ENCODE assay signal across 8 cellular contexts in the genomic region with DNA sequence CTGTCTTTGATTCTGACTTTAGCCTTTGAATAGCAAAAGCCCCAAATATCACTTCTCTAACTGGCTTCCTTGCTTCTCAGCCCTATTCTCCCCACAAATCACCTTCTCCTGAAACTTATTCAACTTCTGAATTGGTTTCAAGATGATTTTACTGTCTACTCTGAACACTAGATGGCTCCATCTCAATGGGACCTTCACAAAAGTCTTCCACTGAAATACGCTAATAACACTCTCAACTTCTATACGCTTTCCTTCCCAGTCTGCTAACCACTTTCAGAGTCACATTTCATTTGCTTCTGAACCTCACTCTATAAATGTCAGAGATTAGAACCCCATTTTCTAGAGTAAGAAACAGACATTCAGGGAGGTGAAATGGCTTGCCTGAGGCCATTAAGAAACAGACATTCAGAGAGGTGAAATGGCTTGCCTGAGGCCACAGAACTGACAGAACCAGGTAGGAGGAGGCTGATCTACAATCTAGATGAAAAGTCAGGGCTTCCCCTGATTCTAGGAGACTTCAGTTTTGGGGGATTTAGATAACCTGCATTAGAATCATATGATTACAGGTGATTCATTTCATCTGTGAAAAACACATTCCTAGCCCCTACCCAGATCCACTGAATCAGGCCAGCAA. TPM values are rescaled to one million over a fixed set of nuclear protein-coding genes. Genes with fewer than 3 reads are reported as not detected.
DNase-seq lines count a peak whose midpoint lies in the region; ATAC-seq, FAIRE-seq and TF ChIP-seq lines count a peak whose summit lies in the region.

No MANE protein-coding gene starts in this region.

- intact Hi-C loops in prostate gland (cut with DNase I): loop anchor here (2.0 to 10.0 kb wide), 4 partner anchors 87 to 277 kb away; a partner anchor contains a TSS

- H3K9me3 ChIP-seq in prostate gland: no peaks in the 10 kb centered on the region

- TF ChIP-seq POLR2A in prostate gland (IDR thresholded peaks at IDR 0.05): no peak

- peak; percentile 71 for DNase-seq in AG10803 (ENCODE audit: low read depth)
- DNase-seq in GM19239 (ENCODE audit: insufficient read length, low spot score): no peak
- peak; percentile 6 for DNase-seq in SKM-1 (lab: John Stamatoyannopoulos, UW; ENCODE audit: unreplicated experiment)
- peak; percentile 76 for DNase-seq in fibroblast of villous mesenchyme (ENCODE audit: low read depth)
- no peak for DNase-seq in prostate gland (ENCODE audit: low spot score)
- no peak for DNase-seq in SHP77 treated with DMSO at 0.1 percent for 48 hours (lab: John Stamatoyannopoulos, UW)

- H3K27ac ChIP-seq in prostate gland: peak overlapping the region; percentile 50 to 62

- TF ChIP-seq CTCF in AG10803 (conservative IDR thresholded peaks at IDR 0.05; ENCODE audit: low read length) (peak; percentile 76), fibroblast of villous mesenchyme (IDR thresholded peaks at IDR 0.05; ENCODE audit: insufficient read depth, low read depth, low read length) (peak; percentile 65), prostate gland (IDR thresholded peaks at IDR 0.05) (peak in 3 of 4 experiments; percentile 49 to 79 (median 72))

- ATAC-seq in HG02981 (IDR thresholded peaks at IDR 0.05; ENCODE audit: unreplicated experiment): no peak
- no peak for ATAC-seq in HG03135 (IDR thresholded peaks at IDR 0.05; ENCODE audit: unreplicated experiment)

- H3K27me3 ChIP-seq in prostate gland (replicated peaks; ENCODE audit: insufficient read depth): no peaks in the 10 kb centered on the region

- FAIRE-seq in GM19239 (lab: Jason Lieb, UNC): peak; percentile 42

- H3K4me3 ChIP-seq in AG10803 (ENCODE audit: low read length): no peak overlapping the region
- no peak overlapping the region for H3K4me3 ChIP-seq in fibroblast of villous mesenchyme (ENCODE audit: low read depth, low read length)
- H3K4me3 ChIP-seq in prostate gland: no peak overlapping the region

- H3K4me1 ChIP-seq in prostate gland (replicated peaks): no peaks in the 10 kb centered on the region

- peaks cover 4 to 7% of the 10 kb centered on the region in 2 donors for H3K36me3 ChIP-seq in prostate gland

- 3% methylated on average over 2 of the region's 2 CpGs for WGBS in prostate gland

RNA-seq across cellular contexts. Expression of a gene that starts 20.6 kb away (rescaled TPM):
- 13.2 and 24.2 TPM in 2 replicates for total RNA-seq in fibroblast of villous mesenchyme
- 10 to 100 TPM; 19.7 to 74.8 TPM for total RNA-seq in prostate gland

RNA-seq across cellular contexts. Expression of a gene that starts 21.1 kb away (rescaled TPM):
- 68.9 and 88.1 TPM in 2 replicates for total RNA-seq in fibroblast of villous mesenchyme
- total RNA-seq in prostate gland: 100 to 1,000 TPM in 1 of 2 donors, 10 to 100 TPM in 1; 58.7 to 113 TPM

Comparison
In these comparisons a context has a peak if more than half of its experiments do, and no peak if none do; other contexts are left out.
1. DNase-seq: peak in AG10803 (single experiment), SKM-1 (single experiment) and fibroblast of villous mesenchyme (single experiment); none in GM19239 (single experiment), prostate gland (single experiment) and SHP77 treated with DMSO at 0.1 percent for 48 hours (single experiment).
2. Peak in every context shown above with its lines, with median percentiles within 50 percentile points of each other: CTCF ChIP-seq.